ENCODE assay signal across 8 cellular contexts in the genomic region with DNA sequence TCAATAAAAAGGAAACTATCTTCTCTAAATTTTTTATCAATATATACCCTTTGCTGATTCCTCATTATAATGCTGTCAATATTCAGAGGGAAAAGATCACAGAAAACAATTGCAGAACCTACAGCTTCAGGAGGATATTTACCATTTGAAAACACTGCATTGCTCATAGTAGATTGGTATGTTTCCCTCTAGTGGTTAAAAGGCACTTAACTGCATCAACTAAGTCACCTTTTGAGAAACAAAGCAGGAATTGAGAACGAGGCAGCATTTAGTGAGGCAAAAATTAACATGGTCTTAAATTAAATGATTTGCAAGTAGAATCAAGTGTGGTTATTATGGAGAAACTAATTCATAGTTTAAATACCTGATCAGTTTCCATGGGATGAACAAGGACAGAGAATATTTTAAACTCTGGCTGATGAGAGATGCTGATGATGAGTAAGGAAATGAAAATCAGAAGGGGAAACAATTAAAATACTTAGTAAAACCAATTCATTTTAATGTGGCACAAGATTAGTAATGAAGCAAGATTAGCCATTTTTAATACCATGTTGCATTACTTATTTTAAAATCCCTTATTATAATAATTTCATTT.
A peak's percentile ranks its signal among the peaks of the same experiment; 100 is the strongest.
DNase-seq lines count a peak whose midpoint lies in the region; ATAC-seq and TF ChIP-seq lines count a peak whose summit lies in the region.

No MANE protein-coding gene starts in this region.

- H3K27ac ChIP-seq in A673 (ENCODE audit: low read depth, low read length, poor library complexity, severe bottlenecking) = no peak overlapping the region
- no peak overlapping the region for H3K27ac ChIP-seq in adrenal gland

- H3K4me1 ChIP-seq in A673 (ENCODE audit: insufficient read depth, low read length, poor library complexity, severe bottlenecking) (peaks cover 13% of the 10 kb centered on the region), adrenal gland (replicated peaks in 1 of 2) (no peaks in the 10 kb centered on the region)

- H3K27ac Mint-ChIP-seq in activated CD8-positive, alpha-beta T cell treated with anti-CD3 and anti-CD28 coated beads for 36 hours = no peak overlapping the region

- H3K27me3 Mint-ChIP-seq in activated CD8-positive, alpha-beta T cell treated with anti-CD3 and anti-CD28 coated beads for 36 hours = no peaks in the 10 kb centered on the region

- POLR2A ChIA-PET in A673 (lab: Charles Lee; ENCODE audit: low non-redundant PET) = no interaction called here
- POLR2A ChIA-PET in activated CD8-positive, alpha-beta T cell treated with anti-CD3 and anti-CD28 coated beads for 36 hours (lab: Charles Lee) = no interaction called here

- H3K4me3 Mint-ChIP-seq in activated CD8-positive, alpha-beta T cell treated with anti-CD3 and anti-CD28 coated beads for 36 hours = no peak overlapping the region

- no peaks in the 10 kb centered on the region for H3K36me3 Mint-ChIP-seq in activated CD8-positive, alpha-beta T cell treated with anti-CD3 and anti-CD28 coated beads for 36 hours (ENCODE audit: low read depth)

- no peak for TF ChIP-seq POLR2A in adrenal gland (IDR thresholded peaks at IDR 0.05)

- TF ChIP-seq CTCF in A673 (conservative IDR thresholded peaks at IDR 0.05; ENCODE audit: low read depth, low read length) (peak; percentile 66), adrenal gland (IDR thresholded peaks at IDR 0.05) (peak in 4 of 6 experiments; percentile 15 to 44 (median 30))
- no peak for TF ChIP-seq CTCF in activated CD8-positive, alpha-beta T cell treated with anti-CD3 and anti-CD28 coated beads for 36 hours (IDR thresholded peaks at IDR 0.05)

- 22 to 32% (median 26%) methylated on average over 1 of the region's 1 CpG for WGBS in adrenal gland, 4 donors

- H3K27me3 ChIP-seq in A673 (replicated peaks; ENCODE audit: insufficient read depth, low read depth, low read length, poor library complexity) = no peaks in the 10 kb centered on the region
- H3K27me3 ChIP-seq in adrenal gland = no peaks in the 10 kb centered on the region

- H3K4me3 ChIP-seq in A673 (ENCODE audit: low read depth, low read length, poor library complexity, severe bottlenecking) (no peak overlapping the region), adrenal gland (no peak overlapping the region)

- CTCF ChIA-PET in A673 (lab: Charles Lee) = interaction anchor here (0.6 kb wide), 1 partner anchor 493 kb away, joined by 3 read pairs; no protein-coding TSS in a partner anchor
- CTCF ChIA-PET in activated CD8-positive, alpha-beta T cell treated with anti-CD3 and anti-CD28 coated beads for 36 hours (lab: Charles Lee) = no interaction called here

- BruUV-seq in A673 (replicated peaks; lab: Mats Ljungman, UMichigan) = no TSS peak

- H3K9me3 ChIP-seq in A673 (ENCODE audit: low read depth, low read length, poor library complexity, severe bottlenecking) (no peaks in the 10 kb centered on the region), adrenal gland (replicated peaks in 1 of 3) (no peaks in the 10 kb centered on the region)

- peaks cover 4% of the 10 kb centered on the region for H3K9me3 Mint-ChIP-seq in activated CD8-positive, alpha-beta T cell treated with anti-CD3 and anti-CD28 coated beads for 36 hours

- peak; percentile 87 for ATAC-seq in GM21717 (IDR thresholded peaks at IDR 0.05; ENCODE audit: unreplicated experiment)
- ATAC-seq in HG02938 (IDR thresholded peaks at IDR 0.05; ENCODE audit: unreplicated experiment) = no peak
- no peak for ATAC-seq in activated CD8-positive, alpha-beta T cell treated with anti-CD3 and anti-CD28 coated beads for 36 hours

- peak; percentile 50 for DNase-seq in A673 (ENCODE audit: low spot score)
- peak; percentile 14 for DNase-seq in NCI-H1694 (lab: John Stamatoyannopoulos, UW)
- no peak for DNase-seq in adrenal gland
- peak; percentile 20 for DNase-seq in midbrain (lab: John Stamatoyannopoulos, UW)
- no peak for DNase-seq in activated gamma-delta T cell treated with Interleukin-2 at 50 U/mL for 16 hours
- no peak for DNase-seq in activated CD8-positive, alpha-beta T cell treated with anti-CD3 and anti-CD28 coated beads for 36 hours

- intact Hi-C loops in A673 (cut with micrococcal nuclease; ENCODE audit: unreplicated experiment) = loop anchor here (5.0 to 10.0 kb wide), 3 partner anchors 382 to 1832 kb away; no protein-coding TSS in a partner anchor
- intact Hi-C loops in adrenal gland (cut with DNase I) = no loop called here
- intact Hi-C loops in activated CD8-positive, alpha-beta T cell treated with anti-CD3 and anti-CD28 coated beads for 36 hours (cut with micrococcal nuclease) = no loop called here

- H3K36me3 ChIP-seq in A673 (ENCODE audit: insufficient read depth, low read length, poor library complexity, severe bottlenecking) = no peaks in the 10 kb centered on the region
- no peaks in the 10 kb centered on the region for H3K36me3 ChIP-seq in adrenal gland (replicated peaks in 1 of 2)

- no peaks in the 10 kb centered on the region for H3K4me1 Mint-ChIP-seq in activated CD8-positive, alpha-beta T cell treated with anti-CD3 and anti-CD28 coated beads for 36 hours (ENCODE audit: low read depth)

Comparison
In these comparisons a context has a peak if more than half of its experiments do, and no peak if none do; other contexts are left out.
1. DNase-seq: peak in A673 (single experiment), NCI-H1694 (single experiment) and midbrain (single experiment); none in adrenal gland (0 of 7), activated gamma-delta T cell treated with Interleukin-2 at 50 U/mL for 16 hours (single experiment) and activated CD8-positive, alpha-beta T cell treated with anti-CD3 and anti-CD28 coated beads for 36 hours (single experiment).